1 cellular context compared by ENCODE assay signal in genomic region chr3:112467584-112467983, GRCh38.
TF ChIP-seq lines count a peak whose summit lies in the region.

No MANE protein-coding gene starts in this region.

TF ChIP-seq in WTC11, 78 proteins besides CTCF, POLR2A, EP300 and RAD21 (continued from another document):
- TF ChIP-seq, protein P1, sequence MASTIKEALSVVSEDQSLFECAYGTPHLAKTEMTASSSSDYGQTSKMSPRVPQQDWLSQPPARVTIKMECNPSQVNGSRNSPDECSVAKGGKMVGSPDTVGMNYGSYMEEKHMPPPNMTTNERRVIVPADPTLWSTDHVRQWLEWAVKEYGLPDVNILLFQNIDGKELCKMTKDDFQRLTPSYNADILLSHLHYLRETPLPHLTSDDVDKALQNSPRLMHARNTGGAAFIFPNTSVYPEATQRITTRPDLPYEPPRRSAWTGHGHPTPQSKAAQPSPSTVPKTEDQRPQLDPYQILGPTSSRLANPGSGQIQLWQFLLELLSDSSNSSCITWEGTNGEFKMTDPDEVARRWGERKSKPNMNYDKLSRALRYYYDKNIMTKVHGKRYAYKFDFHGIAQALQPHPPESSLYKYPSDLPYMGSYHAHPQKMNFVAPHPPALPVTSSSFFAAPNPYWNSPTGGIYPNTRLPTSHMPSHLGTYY (CRISPR knock-in tag; IDR thresholded peaks at IDR 0.05) = no peak
- TF ChIP-seq, protein P2, sequence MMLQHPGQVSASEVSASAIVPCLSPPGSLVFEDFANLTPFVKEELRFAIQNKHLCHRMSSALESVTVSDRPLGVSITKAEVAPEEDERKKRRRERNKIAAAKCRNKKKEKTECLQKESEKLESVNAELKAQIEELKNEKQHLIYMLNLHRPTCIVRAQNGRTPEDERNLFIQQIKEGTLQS (CRISPR knock-in tag; conservative IDR thresholded peaks at IDR 0.05) = no peak
- TF ChIP-seq MYBL2 (CRISPR knock-in tag; IDR thresholded peaks at IDR 0.05) = no peak
- TF ChIP-seq CREB1 (CRISPR knock-in tag; IDR thresholded peaks at IDR 0.05) = no peak
- TF ChIP-seq GRHL2 (CRISPR knock-in tag; IDR thresholded peaks at IDR 0.05; ENCODE audit: insufficient replicate concordance, severe bottlenecking) = no peak
- no peak for TF ChIP-seq ZNF671 (CRISPR knock-in tag; IDR thresholded peaks at IDR 0.05)
- no peak for TF ChIP-seq SMAD4 (CRISPR knock-in tag; IDR thresholded peaks at IDR 0.05)
- TF ChIP-seq HMGXB4 (CRISPR knock-in tag; IDR thresholded peaks at IDR 0.05) = no peak
- TF ChIP-seq NFYB (CRISPR knock-in tag; conservative IDR thresholded peaks at IDR 0.05; ENCODE audit: low read depth) = no peak
